11 cellular contexts compared by ENCODE assay signal in genomic region chr2:24045511-24046508, GRCh38. TPM values are rescaled to one million over a fixed set of nuclear protein-coding genes. Genes with fewer than 3 reads are reported as not detected.
DNase-seq lines count a peak whose midpoint lies in the region; ATAC-seq, FAIRE-seq and TF ChIP-seq lines count a peak whose summit lies in the region.
"Had no signal": no experiment of that assay in that cellular context is flagged by ENCODE, and none has a peak within 500 bp of the region (broad histone marks: within the 10 kb centered on the region; RNA-seq: fewer than 3 reads in every experiment).

No MANE protein-coding gene starts in this region.

- TF ChIP-seq CTCF in Caco-2 (IDR thresholded peaks at IDR 0.05; ENCODE audit: insufficient read depth in 1 of 2, low read depth in 1 of 2, low read length in 1 of 2, severe bottlenecking in 1 of 2, unreplicated experiment in 1 of 2) (no peak), breast epithelium (IDR thresholded peaks at IDR 0.05) (no peak), nephron (IDR thresholded peaks at IDR 0.05; ENCODE audit: unreplicated experiment in 3 of 3) (no peak)

- no peak for TF ChIP-seq POLR2A in breast epithelium (IDR thresholded peaks at IDR 0.05)

- no TSS peak for BruUV-seq in Caco-2 (replicated peaks; lab: Mats Ljungman, UMichigan)

- CTCF ChIA-PET in Caco-2 (lab: Charles Lee), result interaction anchor here (0.6 to 2.1 kb wide), 2 partner anchors 13 to 31 kb away, joined by 6 to 11 read pairs; partner anchors contain the start of gene SF3B6

- ATAC-seq in HG03378 (IDR thresholded peaks at IDR 0.05; ENCODE audit: unreplicated experiment) (no peak), GM19455 (IDR thresholded peaks at IDR 0.05; ENCODE audit: unreplicated experiment) (no peak), HG02870 (IDR thresholded peaks at IDR 0.05; ENCODE audit: unreplicated experiment) (no peak)

- no peak overlapping the region for H2AFZ ChIP-seq in Karpas-422 (ENCODE audit: low read length)

- H3K4me1 ChIP-seq in Caco-2, result peaks cover 4% of the 10 kb centered on the region; the same call in 1 of the 2 replicates
- peaks cover 32% of the 10 kb centered on the region for H3K4me1 ChIP-seq in Karpas-422 (ENCODE audit: low read length)
- H3K4me1 ChIP-seq in breast epithelium, result peaks cover 0 to 7% of the 10 kb centered on the region in 2 donors

- intact Hi-C loops in Caco-2 (cut with micrococcal nuclease; ENCODE audit: unreplicated experiment) (no loop called here), breast epithelium (cut with DNase I; ENCODE audit: low total_unique reads) (no loop called here)

- DNase-seq in Caco-2, result no peak
- no peak for DNase-seq in Karpas-422
- DNase-seq in breast epithelium (ENCODE audit: low spot score in 2 of 2), result no peak
- DNase-seq in urothelium cell line (ENCODE audit: low spot score), result no peak
- DNase-seq: activated CD4-positive, CD25-positive, alpha-beta regulatory T cell treated with anti-CD3 and anti-CD28 coated beads, Interleukin-2, amount 50 U/mL, for 72 hours; effector CD4-positive, alpha-beta T cell; occipital lobe had no signal

- POLR2A ChIA-PET in Caco-2 (lab: Charles Lee), result no interaction called here

- H3K27me3 Mint-ChIP-seq in Caco-2 (ENCODE audit: insufficient read depth, unreplicated experiment) (no peaks in the 10 kb centered on the region), nephron (ENCODE audit: low read depth) (no peaks in the 10 kb centered on the region)

- H3K9ac ChIP-seq in Karpas-422 (ENCODE audit: low read length), result peak overlapping the region; percentile 98

- no peaks in the 10 kb centered on the region for H3K9me3 ChIP-seq in Caco-2
- H3K9me3 ChIP-seq in Karpas-422 (ENCODE audit: low read length), result no peaks in the 10 kb centered on the region
- no peaks in the 10 kb centered on the region for H3K9me3 ChIP-seq in breast epithelium

- H3K27me3 ChIP-seq in Caco-2 (replicated peaks; ENCODE audit: control insufficient read depth, insufficient read depth, low read length) (no peaks in the 10 kb centered on the region), Karpas-422 (ENCODE audit: low read length) (no peaks in the 10 kb centered on the region), breast epithelium (no peaks in the 10 kb centered on the region)

- H3K4me3 ChIP-seq in Caco-2 (ENCODE audit: low read depth, low read length) (peak overlapping the region; percentile 65), Karpas-422 (ENCODE audit: low read length) (peak overlapping the region; percentile 100), breast epithelium (peak overlapping the region in 2 of 3 donors; percentile 73 to 79)

- H3K4me2 ChIP-seq in Karpas-422 (ENCODE audit: low read depth, low read length, poor library complexity, severe bottlenecking), result peak overlapping the region; percentile 99

- peak overlapping the region; percentile 86 for H3K4me3 Mint-ChIP-seq in Caco-2 (ENCODE audit: unreplicated experiment)
- H3K4me3 Mint-ChIP-seq in nephron, result peak overlapping the region; percentile 90 to 95 (median 91)

- H3K9me3 Mint-ChIP-seq in Caco-2 (ENCODE audit: unreplicated experiment) (no peaks in the 10 kb centered on the region), nephron (no peaks in the 10 kb centered on the region)

- FAIRE-seq in urothelium cell line (lab: Jason Lieb, UNC), result no peak

- H3K36me3 Mint-ChIP-seq in Caco-2 (ENCODE audit: insufficient read depth, unreplicated experiment), result no peaks in the 10 kb centered on the region
- H3K36me3 Mint-ChIP-seq in nephron (ENCODE audit: low read depth), result peaks cover 5% of the 10 kb centered on the region

- no peaks in the 10 kb centered on the region for H4K20me1 ChIP-seq in Karpas-422 (ENCODE audit: insufficient read depth, low read depth, low read length)

- H3K36me3 ChIP-seq in Caco-2 (ENCODE audit: control insufficient read depth, insufficient read depth, low read length) (no peaks in the 10 kb centered on the region), Karpas-422 (ENCODE audit: insufficient read depth, low read length) (no peaks in the 10 kb centered on the region), breast epithelium (no peaks in the 10 kb centered on the region)

- peaks cover 48% of the 10 kb centered on the region for H3K79me2 ChIP-seq in Karpas-422 (ENCODE audit: low read length)

- H3K9me2 ChIP-seq in Karpas-422 (replicated peaks; ENCODE audit: insufficient read depth, low read length), result no peaks in the 10 kb centered on the region

- H3K4me1 Mint-ChIP-seq in Caco-2 (ENCODE audit: low read depth, unreplicated experiment) (peaks cover 7% of the 10 kb centered on the region), nephron (peaks cover 20% of the 10 kb centered on the region)

- H3K27ac ChIP-seq in Karpas-422 (ENCODE audit: low read length), result no peak overlapping the region
- no peak overlapping the region for H3K27ac ChIP-seq in breast epithelium

- no peak overlapping the region for H3K27ac Mint-ChIP-seq in Caco-2 (ENCODE audit: unreplicated experiment)
- peak overlapping the region in 1 of 3 experiments; percentile 62 for H3K27ac Mint-ChIP-seq in nephron

RNA-seq across cellular contexts. Expression of gene WDCP, which starts 1.4 kb away (rescaled TPM):
- total RNA-seq in Caco-2 (2022), result 10.4 and 13.0 TPM in 2 replicates
- 8.8 and 24.3 TPM in 2 replicates for total RNA-seq in Karpas-422 (2014; rRNA removed; shearing (Covaris generic); ENCODE audit: low replicate concordance)
- total RNA-seq in breast epithelium, result 1 to 10 TPM; 3.4 to 8.3 (median 7.2) TPM

RNA-seq across cellular contexts. Expression of gene FKBP1B, which starts 3.7 kb away (rescaled TPM):
- 3.2 and 3.7 TPM in 2 replicates for total RNA-seq in Caco-2 (2022)
- total RNA-seq in Karpas-422 (2014; rRNA removed; shearing (Covaris generic); ENCODE audit: low replicate concordance), result 0.71 and 3.6 TPM in 2 replicates
- 10 to 100 TPM in 1 of 3 donors, 1 to 10 TPM in 2; 3.2 to 11.0 (median 7.2) TPM for total RNA-seq in breast epithelium

RNA-seq across cellular contexts. Expression of gene SF3B6, which starts 30.3 kb away (rescaled TPM):
- total RNA-seq in Caco-2 (2022), result 183 and 184 TPM in 2 replicates
- 181 and 285 TPM in 2 replicates for total RNA-seq in Karpas-422 (2014; rRNA removed; shearing (Covaris generic); ENCODE audit: low replicate concordance)
- 100 to 1,000 TPM in 2 of 3 donors, 10 to 100 TPM in 1; 91.7 to 125 (median 110) TPM for total RNA-seq in breast epithelium

RNA-seq across cellular contexts. Expression of gene MFSD2B, which starts 35.9 kb away (rescaled TPM):
- total RNA-seq in Caco-2 (2022) (0.44 and 0.48 TPM in 2 replicates), breast epithelium (not detected)
- total RNA-seq in Karpas-422 (2014; rRNA removed; shearing (Covaris generic); ENCODE audit: low replicate concordance), result not detected in 2 replicates
- total RNA-seq: occipital lobe had no signal

RNA-seq across cellular contexts. Expression of gene TP53I3, which starts 38.8 kb away (rescaled TPM):
- total RNA-seq in Caco-2 (2022) (24.8 and 28.1 TPM in 2 replicates), breast epithelium (10 to 100 TPM; 19.2 to 24.3 (median 19.6) TPM)
- total RNA-seq in Karpas-422 (2014; rRNA removed; shearing (Covaris generic); ENCODE audit: low replicate concordance), result 3.4 and 13.5 TPM in 2 replicates
